6 cellular contexts compared by ENCODE assay signal in genomic region chr9:127038531-127038930, GRCh38.
"Had no signal": no experiment of that assay in that cellular context is flagged by ENCODE, and none has a peak within 500 bp of the region (broad histone marks: within the 10 kb centered on the region; RNA-seq: fewer than 3 reads in every experiment).

No MANE protein-coding gene starts in this region.

- H3K4me3 Mint-ChIP-seq: GM23338, H9, IgD-negative memory B cell had no signal

- H3K9me3 Mint-ChIP-seq: GM23338, H9, IgD-negative memory B cell had no signal

- DNase-seq: H9, HCEC 1CT, KBM-7 had no signal

- H3K4me1 Mint-ChIP-seq: GM23338, H9, IgD-negative memory B cell had no signal

- H3K27ac Mint-ChIP-seq: GM23338, H9, IgD-negative memory B cell had no signal

- H3K9ac ChIP-seq: KMS-11 had no signal

- H3K27ac ChIP-seq: KMS-11 had no signal

- H3K4me3 ChIP-seq: GM23338 had no signal

- H3K27me3 Mint-ChIP-seq: IgD-negative memory B cell had no signal

- ATAC-seq: GM23338 had no signal
